15 cellular contexts compared by ENCODE assay signal in genomic region chr7:45888993-45889366, GRCh38. TPM values are rescaled to one million over a fixed set of nuclear protein-coding genes. Genes with fewer than 3 reads are reported as not detected.
DNase-seq lines count a peak whose midpoint lies in the region; ATAC-seq, FAIRE-seq and TF ChIP-seq lines count a peak whose summit lies in the region.
"Had no signal": no experiment of that assay in that cellular context is flagged by ENCODE, and none has a peak within 500 bp of the region (broad histone marks: within the 10 kb centered on the region; RNA-seq: fewer than 3 reads in every experiment).

No MANE protein-coding gene starts in this region.

- CTCF ChIA-PET in H1 (lab: Charles Lee; ENCODE audit: partially characterized antibody): interaction anchor here (0.6 to 3.8 kb wide), 7 partner anchors 17 to 127 kb away, joined by 3 to 22 read pairs (median 5); no protein-coding TSS in a partner anchor
- CTCF ChIA-PET in naive thymus-derived CD4-positive, alpha-beta T cell (lab: Charles Lee): no interaction called here

- no peak overlapping the region for H2BK20ac ChIP-seq in H1 (ENCODE audit: low read length)

- H3K79me1 ChIP-seq in H1 (ENCODE audit: low read depth, low read length): no peaks in the 10 kb centered on the region

- no peak overlapping the region for H2BK5ac ChIP-seq in H1 (ENCODE audit: low read depth, low read length)

- TF ChIP-seq CTCF in left ventricle myocardium inferior (IDR thresholded peaks at IDR 0.05; ENCODE audit: borderline replicate concordance) (no peak), H1 (IDR thresholded peaks at IDR 0.05; ENCODE audit: control extremely low read depth in 1 of 3, insufficient read depth in 1 of 3, low read depth in 1 of 3, low read length in 3 of 3) (peak in 1 of 3 experiments; percentile 3; a peak in 1 of 4 replicates), upper lobe of right lung (IDR thresholded peaks at IDR 0.05) (no peak)

- H4K91ac ChIP-seq in H1 (replicated peaks; ENCODE audit: insufficient read length, low read length): no peak overlapping the region

- no peak overlapping the region for H2BK15ac ChIP-seq in H1 (ENCODE audit: low read length)

- intact Hi-C loops in left ventricle myocardium inferior (cut with micrococcal nuclease): no loop called here
- intact Hi-C loops in Right ventricle myocardium superior (cut with DNase I): no loop called here
- intact Hi-C loops in upper lobe of right lung (cut with DNase I): no loop called here
- intact Hi-C loops in naive thymus-derived CD4-positive, alpha-beta T cell (cut with micrococcal nuclease): no loop called here

- H4K5ac ChIP-seq in H1 (ENCODE audit: insufficient read length, low read depth, low read length): no peak overlapping the region

- no peak overlapping the region for H3K14ac ChIP-seq in H1 (ENCODE audit: insufficient read length)

- FAIRE-seq in H1 (lab: Jason Lieb, UNC): no peak

- peak overlapping the region; percentile 92 to 94 for H3K4me2 ChIP-seq in H1 (ENCODE audit: insufficient read depth in 1 of 2, low read depth in 2 of 2, low read length in 2 of 2)
- H3K4me2 ChIP-seq: BLaER1 had no signal

- H3K36me3 Mint-ChIP-seq in naive thymus-derived CD4-positive, alpha-beta T cell: no peaks in the 10 kb centered on the region
- H3K36me3 Mint-ChIP-seq: naive B cell had no signal

- ATAC-seq in Right ventricle myocardium superior (ENCODE audit: poor library complexity) (no peak), upper lobe of right lung (peak; percentile 22), HG03521 (IDR thresholded peaks at IDR 0.05; ENCODE audit: unreplicated experiment) (no peak)
- ATAC-seq in naive thymus-derived CD4-positive, alpha-beta T cell: no peak
- ATAC-seq: gastroesophageal sphincter had no signal

- H3K9me3 ChIP-seq in left ventricle myocardium inferior (replicated peaks) (no peaks in the 10 kb centered on the region), H1 (ENCODE audit: insufficient read depth in 2 of 2, low read depth in 1 of 2, low read length in 1 of 2) (no peaks in the 10 kb centered on the region), mesodermal cell (ENCODE audit: control insufficient read depth, low read length) (no peaks in the 10 kb centered on the region), upper lobe of right lung (no peaks in the 10 kb centered on the region)
- H3K9me3 ChIP-seq in naive thymus-derived CD4-positive, alpha-beta T cell (ENCODE audit: control insufficient read depth in 2 of 3, low read length in 3 of 3): no peaks in the 10 kb centered on the region
- H3K9me3 ChIP-seq: BLaER1, gastroesophageal sphincter had no signal

- no peak overlapping the region for H2BK12ac ChIP-seq in H1 (ENCODE audit: low read depth, low read length)

- H3K36me3 ChIP-seq in left ventricle myocardium inferior (no peaks in the 10 kb centered on the region), H1 (ENCODE audit: control insufficient read depth in 2 of 4, insufficient read depth in 4 of 4, low read length in 3 of 4) (no peaks in the 10 kb centered on the region), mesodermal cell (ENCODE audit: control insufficient read depth, insufficient read depth, low read length) (no peaks in the 10 kb centered on the region), upper lobe of right lung (no peaks in the 10 kb centered on the region)
- no peaks in the 10 kb centered on the region for H3K36me3 ChIP-seq in naive thymus-derived CD4-positive, alpha-beta T cell (ENCODE audit: control insufficient read depth in 2 of 3, insufficient read depth in 3 of 3, low read length in 3 of 3)
- H3K36me3 ChIP-seq: BLaER1, gastroesophageal sphincter had no signal

- H3K27me3 Mint-ChIP-seq in naive thymus-derived CD4-positive, alpha-beta T cell: peaks cover 53 to 82% (median 59%) of the 10 kb centered on the region in 5 donors

- TF ChIP-seq POLR2A in H1 (IDR thresholded peaks at IDR 0.05; ENCODE audit: control extremely low read depth in 1 of 2, low read depth in 2 of 2, low read length in 2 of 2): no peak

- no peak for TF ChIP-seq RAD21 in H1 (IDR thresholded peaks at IDR 0.05 in 1 of 2, conservative IDR thresholded peaks at IDR 0.05 in 1 of 2; ENCODE audit: low read depth in 2 of 2, low read length in 2 of 2)

- no peak overlapping the region for H3K9ac ChIP-seq in H1 (replicated peaks in 1 of 4; ENCODE audit: extremely low read depth in 1 of 4, low read depth in 3 of 4, low read length in 3 of 4)
- H3K9ac ChIP-seq: BLaER1 had no signal

- H3K27ac Mint-ChIP-seq in naive thymus-derived CD4-positive, alpha-beta T cell: no peak overlapping the region
- H3K27ac Mint-ChIP-seq: naive B cell had no signal

- no peak overlapping the region for H2AFZ ChIP-seq in H1 (ENCODE audit: low read length)

- no peak overlapping the region for H3K23ac ChIP-seq in H1 (ENCODE audit: insufficient read length)

- TF ChIP-seq EP300 in H1 (IDR thresholded peaks at IDR 0.05; ENCODE audit: borderline replicate concordance in 1 of 2, low read depth in 2 of 2, low read length in 2 of 2): no peak

- no peak overlapping the region for H2AK5ac ChIP-seq in H1 (ENCODE audit: low read depth, low read length)

- no peak overlapping the region for H3K4me3 Mint-ChIP-seq in naive thymus-derived CD4-positive, alpha-beta T cell
- H3K4me3 Mint-ChIP-seq: naive B cell had no signal

- POLR2A ChIA-PET in H1 (lab: Charles Lee; ENCODE audit: partially characterized antibody): interaction anchor here (1.1 kb wide), 1 partner anchor 32 kb away, joined by 5 read pairs; the partner anchor contains the start of gene IGFBP3
- POLR2A ChIA-PET in naive thymus-derived CD4-positive, alpha-beta T cell (lab: Charles Lee): no interaction called here

- no peak overlapping the region; the same call in 1 of the 2 replicates for H3K18ac ChIP-seq in H1 (ENCODE audit: extremely low read depth, low read length)

- peaks cover 11% of the 10 kb centered on the region; the same call in 1 of the 2 replicates for H3K23me2 ChIP-seq in H1 (ENCODE audit: low read depth, low read length)

- peaks cover 0 to 1% (median 0%) of the 10 kb centered on the region in 11 donors for H3K9me3 Mint-ChIP-seq in naive thymus-derived CD4-positive, alpha-beta T cell

- 7% methylated on average over 8 of the region's 14 CpGs; no CpG with 5 or more reads in 1 of the 2 experiments for WGBS in H1 (ENCODE audit: extremely low coverage in 1 of 2, insufficient coverage in 1 of 2, insufficient read length in 1 of 2, insufficient replicate concordance in 2 of 2, low coverage in 1 of 2, low lambda C conversion rate in 2 of 2, missing lambda C conversion rate in 1 of 2), 2 experiments
- 22 to 25% methylated on average over 6 to 8 of the region's 14 CpGs for WGBS in mesodermal cell (ENCODE audit: insufficient coverage in 2 of 2), 2 experiments

- H4K20me1 ChIP-seq in H1 (replicated peaks in 1 of 2; ENCODE audit: control insufficient read depth in 1 of 2, insufficient read depth in 2 of 2, low read length in 2 of 2): no peaks in the 10 kb centered on the region
- H4K20me1 ChIP-seq: BLaER1 had no signal

- H3K56ac ChIP-seq in H1 (replicated peaks; ENCODE audit: insufficient read length, low read depth, low read length): no peak overlapping the region

- no peaks in the 10 kb centered on the region for H3K79me2 ChIP-seq in H1 (ENCODE audit: control insufficient read depth in 1 of 2, insufficient read depth in 2 of 2, low read length in 2 of 2)

- H3K27me3 ChIP-seq in left ventricle myocardium inferior (ENCODE audit: low read depth) (peaks cover 77% of the 10 kb centered on the region), H1 (replicated peaks in 1 of 4; ENCODE audit: control insufficient read depth in 3 of 4, extremely low read depth in 1 of 4, insufficient read depth in 3 of 4, low read length in 3 of 4) (peaks cover 23 to 42% (median 35%) of the 10 kb centered on the region in 4 experiments), upper lobe of right lung (peaks cover 49% of the 10 kb centered on the region)
- no peaks in the 10 kb centered on the region for H3K27me3 ChIP-seq in naive thymus-derived CD4-positive, alpha-beta T cell (ENCODE audit: control insufficient read depth in 2 of 2, insufficient read depth in 2 of 2, low read length in 2 of 2)

- no peak overlapping the region for H2BK120ac ChIP-seq in H1 (replicated peaks; ENCODE audit: low read depth, low read length)

- peak overlapping the region; percentile 56 for H3K4me3 ChIP-seq in left ventricle myocardium inferior
- peak overlapping the region; percentile 32 to 60 (median 44); a peak in 6 of 8 replicates for H3K4me3 ChIP-seq in H1 (ENCODE audit: extremely low read depth in 1 of 4, insufficient read depth in 2 of 4, low read depth in 3 of 4, low read length in 4 of 4)
- H3K4me3 ChIP-seq in mesodermal cell (ENCODE audit: extremely low read depth, insufficient read depth, low read length, poor library complexity, severe bottlenecking): peak overlapping the region; percentile 28
- H3K4me3 ChIP-seq in upper lobe of right lung: no peak overlapping the region
- no peak overlapping the region for H3K4me3 ChIP-seq in naive thymus-derived CD4-positive, alpha-beta T cell (ENCODE audit: low read length)
- H3K4me3 ChIP-seq: BLaER1 had no signal

- H3K4me1 ChIP-seq in left ventricle myocardium inferior (peaks cover 10% of the 10 kb centered on the region), H1 (replicated peaks in 1 of 4; ENCODE audit: control insufficient read depth in 3 of 4, insufficient read depth in 4 of 4, low read length in 3 of 4) (peaks cover 2 to 15% (median 9%) of the 10 kb centered on the region in 4 experiments), mesodermal cell (ENCODE audit: control insufficient read depth, insufficient read depth, low read length, poor library complexity, severe bottlenecking) (peaks cover 11% of the 10 kb centered on the region), upper lobe of right lung (no peaks in the 10 kb centered on the region)
- no peaks in the 10 kb centered on the region for H3K4me1 ChIP-seq in naive thymus-derived CD4-positive, alpha-beta T cell (ENCODE audit: control insufficient read depth in 2 of 2, insufficient read depth in 2 of 2, low read length in 2 of 2)
- H3K4me1 ChIP-seq: BLaER1 had no signal

- H3K27ac ChIP-seq in left ventricle myocardium inferior (replicated peaks) (no peak overlapping the region), H1 (ENCODE audit: low read depth, low read length) (no peak overlapping the region), mesodermal cell (ENCODE audit: low read depth, low read length, severe bottlenecking) (no peak overlapping the region), upper lobe of right lung (no peak overlapping the region)
- H3K27ac ChIP-seq in naive thymus-derived CD4-positive, alpha-beta T cell (ENCODE audit: low read depth, low read length): no peak overlapping the region
- H3K27ac ChIP-seq: BLaER1, gastroesophageal sphincter had no signal

- H3K4me1 Mint-ChIP-seq in naive thymus-derived CD4-positive, alpha-beta T cell: peaks cover 0 to 3% (median 0%) of the 10 kb centered on the region in 7 donors
- H3K4me1 Mint-ChIP-seq: naive B cell had no signal

- no peak overlapping the region for H4K8ac ChIP-seq in H1 (ENCODE audit: extremely low read depth, insufficient read depth, low read length)

- DNase-seq in left ventricle myocardium inferior: no peak
- DNase-seq in Right ventricle myocardium superior: no peak
- peak in 1 of 2 experiments; percentile 60 for DNase-seq in H1 (ENCODE audit: low read depth in 1 of 2, low spot score in 2 of 2)
- no peak for DNase-seq in upper lobe of right lung
- DNase-seq in naive thymus-derived CD4-positive, alpha-beta T cell: no peak
- DNase-seq in HK-2 (ENCODE audit: unreplicated experiment): no peak
- DNase-seq: naive B cell; NCI-H1048; stimulated activated CD4-positive, alpha-beta T cell treated with anti-CD3 and anti-CD28 coated beads, Interleukin-4, amount 100 ng/mL, for 4 hours had no signal

- H3K4ac ChIP-seq in H1 (replicated peaks; ENCODE audit: insufficient read length, low read depth, low read length): no peak overlapping the region

RNA-seq across cellular contexts. Expression of gene IGFBP1, which starts 0.7 kb away (rescaled TPM):
- total RNA-seq in left ventricle myocardium inferior (not detected), Right ventricle myocardium superior (not detected), upper lobe of right lung (not detected)
- not detected in 2 replicates for total RNA-seq in H1 (2021; fragmentation: NEBNext Ultra II Directional; extraction: Animal tissue kit (Norgen Biotek cat#: 25700))
- polyA plus RNA-seq in H1 (2011; rRNA removed): not detected in 2 replicates
- polyA plus RNA-seq in H1 (2011; cell fraction: cytosol; rRNA removed): 0.23 TPM
- polyA plus RNA-seq in H1 (2011; cell fraction: nucleus; rRNA removed): not detected
- polyA plus RNA-seq in H1 (2012, experiment 1 of 2): not detected in 4 replicates
- 0.26 TPM for polyA plus RNA-seq in H1 (2012, experiment 2 of 2)
- 0.10 TPM for polyA plus RNA-seq in H1 (2013, experiment 1 of 2)
- polyA plus RNA-seq in H1 (2013, experiment 2 of 2): 0.04 TPM
- polyA minus RNA-seq in H1 (2011; rRNA and poly(A)+ RNA removed): not detected in 2 replicates
- polyA minus RNA-seq in H1 (2011; cell fraction: cytosol; rRNA and poly(A)+ RNA removed): not detected
- polyA minus RNA-seq in H1 (2011; cell fraction: nucleus; rRNA and poly(A)+ RNA removed): not detected
- polyA plus RNA-seq in mesodermal cell (2013, experiment 1 of 2): 0.22 TPM
- polyA plus RNA-seq in mesodermal cell (2013, experiment 2 of 2): not detected
- total RNA-seq in naive thymus-derived CD4-positive, alpha-beta T cell: not detected
- not detected for polyA plus RNA-seq in naive thymus-derived CD4-positive, alpha-beta T cell
- total RNA-seq: gastroesophageal sphincter; T-helper 2 cell treated with Interferon-gamma antibody and Interleukin-4, amounts not matched to agents 100 ng/mL and 5 ng/mL, for 36 hours had no signal

RNA-seq across cellular contexts. Expression of gene CCDC201, which starts 16.1 kb away (rescaled TPM):
- not detected for total RNA-seq in left ventricle myocardium inferior
- not detected for total RNA-seq in Right ventricle myocardium superior
- total RNA-seq in H1 (2021; fragmentation: NEBNext Ultra II Directional; extraction: Animal tissue kit (Norgen Biotek cat#: 25700)): not detected in 2 replicates
- not detected in 2 replicates for polyA plus RNA-seq in H1 (2011; rRNA removed)
- not detected for polyA plus RNA-seq in H1 (2011; cell fraction: cytosol; rRNA removed)
- polyA plus RNA-seq in H1 (2011; cell fraction: nucleus; rRNA removed): not detected
- polyA plus RNA-seq in H1 (2012, experiment 1 of 2): not detected in 4 replicates
- polyA plus RNA-seq in H1 (2012, experiment 2 of 2): not detected
- not detected for polyA plus RNA-seq in H1 (2013, experiment 1 of 2)
- polyA plus RNA-seq in H1 (2013, experiment 2 of 2): not detected
- not detected in 2 replicates for polyA minus RNA-seq in H1 (2011; rRNA and poly(A)+ RNA removed)
- not detected for polyA minus RNA-seq in H1 (2011; cell fraction: cytosol; rRNA and poly(A)+ RNA removed)
- not detected for polyA minus RNA-seq in H1 (2011; cell fraction: nucleus; rRNA and poly(A)+ RNA removed)
- not detected for polyA plus RNA-seq in mesodermal cell (2013, experiment 1 of 2)
- polyA plus RNA-seq in mesodermal cell (2013, experiment 2 of 2): not detected
- not detected for total RNA-seq in upper lobe of right lung
- not detected for total RNA-seq in naive thymus-derived CD4-positive, alpha-beta T cell
- not detected for polyA plus RNA-seq in naive thymus-derived CD4-positive, alpha-beta T cell
- total RNA-seq: gastroesophageal sphincter; T-helper 2 cell treated with Interferon-gamma antibody and Interleukin-4, amounts not matched to agents 100 ng/mL and 5 ng/mL, for 36 hours; temporal lobe had no signal

RNA-seq across cellular contexts. Expression of gene IGFBP3, which starts 32.1 kb away (rescaled TPM):
- 60.8 TPM for total RNA-seq in left ventricle myocardium inferior
- 52.3 TPM for total RNA-seq in Right ventricle myocardium superior
- 5.5 and 7.1 TPM in 2 replicates for total RNA-seq in H1 (2021; fragmentation: NEBNext Ultra II Directional; extraction: Animal tissue kit (Norgen Biotek cat#: 25700))
- 12.1 TPM in 2 replicates for polyA plus RNA-seq in H1 (2011; rRNA removed)
- polyA plus RNA-seq in H1 (2011; cell fraction: cytosol; rRNA removed): 11.9 TPM
- polyA plus RNA-seq in H1 (2011; cell fraction: nucleus; rRNA removed): 9.8 TPM
- 8.9 to 10.8 TPM (median 9.8 TPM) in 4 replicates for polyA plus RNA-seq in H1 (2012, experiment 1 of 2)
- polyA plus RNA-seq in H1 (2012, experiment 2 of 2): 11.2 TPM
- 7.7 TPM for polyA plus RNA-seq in H1 (2013, experiment 1 of 2)
- polyA plus RNA-seq in H1 (2013, experiment 2 of 2): 9.2 TPM
- 4.7 and 6.3 TPM in 2 replicates for polyA minus RNA-seq in H1 (2011; rRNA and poly(A)+ RNA removed)
- polyA minus RNA-seq in H1 (2011; cell fraction: cytosol; rRNA and poly(A)+ RNA removed): 10.3 TPM
- polyA minus RNA-seq in H1 (2011; cell fraction: nucleus; rRNA and poly(A)+ RNA removed): 16.8 TPM
- polyA plus RNA-seq in mesodermal cell (2013, experiment 1 of 2): 108 TPM
- polyA plus RNA-seq in mesodermal cell (2013, experiment 2 of 2): 121 TPM
- 87.0 TPM for total RNA-seq in upper lobe of right lung
- 1 to 10 TPM; 3.2 to 9.4 (median 8.5) TPM for total RNA-seq in naive thymus-derived CD4-positive, alpha-beta T cell
- 1 to 10 TPM in 1 of 2 donors, under 1 TPM in 1; 0.45 to 1.3 TPM for polyA plus RNA-seq in naive thymus-derived CD4-positive, alpha-beta T cell

Comparison
In these comparisons a context has a peak if more than half of its experiments do, and no peak if none do; other contexts are left out.
1. H3K4me3 ChIP-seq: peak in left ventricle myocardium inferior (single experiment), H1 (4 of 4) and mesodermal cell (single experiment); none in upper lobe of right lung (single experiment) and naive thymus-derived CD4-positive, alpha-beta T cell (single experiment).